ENCODE assay signal across 23 cellular contexts in genomic region chr17:44548714-44549230, GRCh38. TPM values are rescaled to one million over a fixed set of nuclear protein-coding genes. Genes with fewer than 3 reads are reported as not detected.
DNase-seq lines count a peak whose midpoint lies in the region; ATAC-seq and TF ChIP-seq lines count a peak whose summit lies in the region.
"Had no signal": no experiment of that assay in that cellular context is flagged by ENCODE, and none has a peak within 500 bp of the region (broad histone marks: within the 10 kb centered on the region; RNA-seq: fewer than 3 reads in every experiment).

No MANE protein-coding gene starts in this region.

- H3K36me3 ChIP-seq in GM23248 (ENCODE audit: low read depth) (no peaks in the 10 kb centered on the region), iPS-20b (ENCODE audit: insufficient read depth, low read depth, low read length) (no peaks in the 10 kb centered on the region)
- H3K36me3 ChIP-seq: left lung, neutrophil, tibial nerve had no signal

- H3K4me3 Mint-ChIP-seq in WTC11, result no peak overlapping the region
- no peak overlapping the region for H3K4me3 Mint-ChIP-seq in progenitor cell of endocrine pancreas (ENCODE audit: low read depth)
- H3K4me3 Mint-ChIP-seq: T-cell had no signal

- H3K9me3 Mint-ChIP-seq in WTC11, result no peaks in the 10 kb centered on the region
- H3K9me3 Mint-ChIP-seq in progenitor cell of endocrine pancreas (ENCODE audit: low read depth), result no peaks in the 10 kb centered on the region
- H3K9me3 Mint-ChIP-seq: T-cell had no signal

- H3K27me3 Mint-ChIP-seq in WTC11 (ENCODE audit: low read depth), result peaks cover 71% of the 10 kb centered on the region
- no peaks in the 10 kb centered on the region for H3K27me3 Mint-ChIP-seq in progenitor cell of endocrine pancreas

- peaks cover 48% of the 10 kb centered on the region for H3K4me1 ChIP-seq in GM23248 (ENCODE audit: insufficient read depth)
- peaks cover 40% of the 10 kb centered on the region for H3K4me1 ChIP-seq in iPS-20b (ENCODE audit: insufficient read depth, low read length)

- 94 to 100% methylated on average over 1 of the region's 1 CpG for WGBS in GM23248 (ENCODE audit: low coverage in 1 of 2, low lambda C conversion rate in 2 of 2, missing lambda C conversion rate in 2 of 2), 2 experiments

- DNase-seq in GM23248 (no peak), WTC11 (ENCODE audit: low spot score) (no peak), progenitor cell of endocrine pancreas (ENCODE audit: low spot score, unreplicated experiment) (no peak), occipital lobe (lab: John Stamatoyannopoulos, UW) (no peak), NCI-H2029 (lab: John Stamatoyannopoulos, UW) (no peak)
- DNase-seq: ACHN; activated naive CD4-positive, alpha-beta T cell; activated T-cell treated with anti-CD3 and anti-CD28 coated beads, Interleukin-2, amount 50 U/mL, for 1 hour; amniotic stem cell; left lung; NCI-H1048; NCI-H187 treated with DMSO at 0.1 percent for 48 hours; NCI-H446; PC-3; SHP77 treated with DMSO at 0.1 percent for 48 hours; stimulated activated CD4-positive, alpha-beta T cell treated with anti-CD3 and anti-CD28 coated beads, Interleukin-4, amount 100 ng/mL, for 24 hours; stimulated activated naive CD8-positive, alpha-beta T cell treated with anti-CD3 and anti-CD28 coated beads, Interleukin-15, Interleukin-2, amounts not matched to agents 100 U/mL and 50 U/mL, for 24 hours; T-cell had no signal

- no peak for ATAC-seq in WTC11
- no peak for ATAC-seq in GM21381 (IDR thresholded peaks at IDR 0.05; ENCODE audit: unreplicated experiment)
- no peak for ATAC-seq in HG02759 (IDR thresholded peaks at IDR 0.05; ENCODE audit: unreplicated experiment)
- ATAC-seq: PC-3; stimulated activated naive CD8-positive, alpha-beta T cell treated with anti-CD3 and anti-CD28 coated beads, Interleukin-15, Interleukin-2, amounts not matched to agents 100 U/mL and 50 U/mL, for 24 hours; T-cell had no signal

- H3K4me2 ChIP-seq in GM23248 (ENCODE audit: unreplicated experiment), result no peak overlapping the region

- H3K9ac ChIP-seq in GM23248 (no peak overlapping the region), iPS-20b (ENCODE audit: low read depth, low read length) (peak overlapping the region; percentile 5; the same call in 1 of the 2 replicates)

- H3K9me3 ChIP-seq in GM23248 (ENCODE audit: low read depth) (no peaks in the 10 kb centered on the region), iPS-20b (ENCODE audit: insufficient read depth, low read depth, low read length) (no peaks in the 10 kb centered on the region)
- H3K9me3 ChIP-seq: left lung, neutrophil, tibial nerve had no signal

- no peak overlapping the region for H3K27ac ChIP-seq in GM23248
- H3K27ac ChIP-seq in iPS-20b (ENCODE audit: low read length), result no peak overlapping the region
- H3K27ac ChIP-seq: neutrophil had no signal

- H3K9me2 ChIP-seq in GM23248 (ENCODE audit: insufficient read depth), result no peaks in the 10 kb centered on the region

- no peak overlapping the region for H3K4me3 ChIP-seq in GM23248
- no peak overlapping the region for H3K4me3 ChIP-seq in iPS-20b (ENCODE audit: low read length)
- H3K4me3 ChIP-seq: left lung, tibial nerve had no signal

- peaks cover 24% of the 10 kb centered on the region for H3F3A ChIP-seq in GM23248 (ENCODE audit: insufficient read depth)

- H3K4me1 Mint-ChIP-seq in WTC11 (peaks cover 68% of the 10 kb centered on the region), progenitor cell of endocrine pancreas (ENCODE audit: low read depth) (peaks cover 43% of the 10 kb centered on the region)
- H3K4me1 Mint-ChIP-seq: T-cell had no signal

- H2AFZ ChIP-seq in GM23248, result peak overlapping the region; percentile 22; the same call in 1 of the 2 replicates

- H3K36me3 Mint-ChIP-seq in WTC11 (peaks cover 4% of the 10 kb centered on the region; the same call in 1 of the 2 replicates), progenitor cell of endocrine pancreas (ENCODE audit: insufficient read depth) (no peaks in the 10 kb centered on the region)
- H3K36me3 Mint-ChIP-seq: T-cell had no signal

- no peaks in the 10 kb centered on the region for H4K20me1 ChIP-seq in GM23248 (ENCODE audit: insufficient read depth)

- CTCF ChIA-PET in WTC11 (lab: Charles Lee), result interaction anchor here (0.9 to 5.2 kb wide), 4 partner anchors 9 to 185 kb away, joined by 4 to 34 read pairs (median 6); partner anchors contain the start of gene FAM171A2

- in situ Hi-C loops in GM23248 (cut with MboI), result loop anchor here (25.0 kb wide), 1 partner anchor 336 kb away; the partner anchor contains the start of gene UBTF

- TF ChIP-seq CTCF in WTC11 (IDR thresholded peaks at IDR 0.05), result no peak
- TF ChIP-seq CTCF in progenitor cell of endocrine pancreas (IDR thresholded peaks at IDR 0.05; ENCODE audit: unreplicated experiment), result no peak

- POLR2A ChIA-PET in WTC11 (lab: Charles Lee), result interaction anchor here (2.1 kb wide), 1 partner anchor 8 kb away, joined by 16 read pairs; the partner anchor contains the start of gene FZD2

- H3K79me2 ChIP-seq in GM23248 (ENCODE audit: insufficient read depth), result no peaks in the 10 kb centered on the region

- H3K27ac Mint-ChIP-seq in WTC11 (no peak overlapping the region), progenitor cell of endocrine pancreas (peak overlapping the region; percentile 77)
- H3K27ac Mint-ChIP-seq: T-cell had no signal

- H3K27me3 ChIP-seq in GM23248 (replicated peaks; ENCODE audit: insufficient read depth), result no peaks in the 10 kb centered on the region
- H3K27me3 ChIP-seq in iPS-20b (ENCODE audit: insufficient read depth, low read length), result peaks cover 60% of the 10 kb centered on the region
- H3K27me3 ChIP-seq: left lung, tibial nerve had no signal

TF ChIP-seq in WTC11, 78 proteins besides CTCF, POLR2A, EP300 and RAD21:
- peak; percentile 62; the same call in 1 of the 2 replicates for TF ChIP-seq ZNF512 (CRISPR knock-in tag; IDR thresholded peaks at IDR 0.05; ENCODE audit: borderline replicate concordance)
- TF ChIP-seq ZBTB21 (CRISPR knock-in tag; IDR thresholded peaks at IDR 0.05; ENCODE audit: borderline replicate concordance), result no peak

RNA-seq across cellular contexts. Expression of gene FZD2, which starts 8.5 kb away (rescaled TPM):
- total RNA-seq in GM23248 (2014; rRNA removed; shearing (Covaris generic)), result 13.4 and 21.4 TPM in 2 replicates
- 6.3 and 7.1 TPM in 2 replicates for polyA plus RNA-seq in GM23248 (2016; fragmentation: Nextera tagmentation; extraction: Ambion mirVana)
- 37.6 to 42.8 TPM (median 38.5 TPM) in 3 replicates for total RNA-seq in WTC11 (2021)
- total RNA-seq in progenitor cell of endocrine pancreas, result 73.6 and 89.7 TPM in 2 replicates
- total RNA-seq in occipital lobe, result 6.9 TPM

RNA-seq across cellular contexts. Expression of gene GPATCH8, which starts 45.6 kb away (rescaled TPM):
- 18.0 and 24.7 TPM in 2 replicates for total RNA-seq in GM23248 (2014; rRNA removed; shearing (Covaris generic))
- 28.4 and 29.4 TPM in 2 replicates for polyA plus RNA-seq in GM23248 (2016; fragmentation: Nextera tagmentation; extraction: Ambion mirVana)
- total RNA-seq in WTC11 (2021) (51.9 to 52.4 TPM (median 51.9 TPM) in 3 replicates), progenitor cell of endocrine pancreas (70.9 and 76.5 TPM in 2 replicates), occipital lobe (38.8 TPM)
